16 cellular contexts compared by ENCODE assay signal in the genomic region with DNA sequence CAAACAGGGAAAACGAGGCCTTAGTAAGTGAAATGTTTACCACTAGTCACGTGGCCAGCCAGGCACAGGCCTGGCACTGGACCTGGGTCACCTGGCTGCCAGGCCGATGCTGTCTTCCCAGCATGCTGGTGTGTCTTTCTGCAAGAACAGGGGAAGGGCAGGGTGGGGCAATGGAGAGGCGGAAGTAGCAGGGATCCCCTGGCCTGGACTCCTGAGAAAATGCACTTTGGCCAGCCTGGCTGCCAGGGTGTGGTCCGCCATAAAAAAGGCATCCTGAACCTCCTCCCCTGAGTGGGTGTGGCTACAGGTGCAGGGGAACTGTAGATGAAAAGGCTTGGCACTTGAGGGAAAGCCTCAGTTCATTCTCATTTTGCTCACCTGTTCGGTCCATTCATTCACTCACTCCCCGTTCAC. TPM values are rescaled to one million over a fixed set of nuclear protein-coding genes. Genes with fewer than 3 reads are reported as not detected.
DNase-seq lines count a peak whose midpoint lies in the region; ATAC-seq, FAIRE-seq and TF ChIP-seq lines count a peak whose summit lies in the region.
"Had no signal": no experiment of that assay in that cellular context is flagged by ENCODE, and none has a peak within 500 bp of the region (broad histone marks: within the 10 kb centered on the region; RNA-seq: fewer than 3 reads in every experiment).

No MANE protein-coding gene starts in this region.

- no peak for TF ChIP-seq EP300 in K562 (IDR thresholded peaks at IDR 0.05; ENCODE audit: low read length)

- no peak overlapping the region for H2AFZ ChIP-seq in K562 (ENCODE audit: low read depth, low read length)

- WGBS in K562 (ENCODE audit: insufficient coverage, low coverage, missing lambda C conversion rate), result 49% methylated on average over 7 of the region's 7 CpGs
- 65 to 85% methylated on average over 7 of the region's 7 CpGs for WGBS in lung, 2 donors

- H3K4me1 ChIP-seq in K562 (replicated peaks in 1 of 2; ENCODE audit: control insufficient read depth in 2 of 2, insufficient read depth in 2 of 2, low read length in 2 of 2), result peaks cover 5 to 6% of the 10 kb centered on the region in 2 experiments; a peak in 3 of 5 replicates
- H3K4me1 ChIP-seq in lung (ENCODE audit: control insufficient read depth in 2 of 2, insufficient read depth in 2 of 2, low read length in 2 of 2), result peaks cover 0 to 14% of the 10 kb centered on the region in 2 donors
- no peaks in the 10 kb centered on the region for H3K4me1 ChIP-seq in CD8-positive, alpha-beta memory T cell (ENCODE audit: insufficient read depth, low read length)

- no peak overlapping the region for H3K4me3 Mint-ChIP-seq in Calu3 (ENCODE audit: low read depth, unreplicated experiment)
- no peak overlapping the region for H3K4me3 Mint-ChIP-seq in CD8-positive, alpha-beta memory T cell
- no peak overlapping the region for H3K4me3 Mint-ChIP-seq in progenitor cell of endocrine pancreas (ENCODE audit: low read depth)
- H3K4me3 Mint-ChIP-seq: activated CD4-positive, alpha-beta T cell treated with anti-CD3 and anti-CD28 coated beads for 36 hours; mesothelial cell of epicardium had no signal

- TF ChIP-seq RAD21 in K562 (CRISPR knock-in tag; conservative IDR thresholded peaks at IDR 0.05 in 1 of 2, IDR thresholded peaks at IDR 0.05 in 1 of 2), result no peak

- FAIRE-seq in K562 (lab: Jason Lieb, UNC), result no peak

- H3K36me3 Mint-ChIP-seq in Calu3 (ENCODE audit: insufficient read depth, unreplicated experiment) (no peaks in the 10 kb centered on the region), progenitor cell of endocrine pancreas (ENCODE audit: insufficient read depth) (no peaks in the 10 kb centered on the region)
- peaks cover 0 to 1% (median 0%) of the 10 kb centered on the region in 3 donors for H3K36me3 Mint-ChIP-seq in CD8-positive, alpha-beta memory T cell
- H3K36me3 Mint-ChIP-seq: mesothelial cell of epicardium had no signal

- POLR2A ChIA-PET in K562 (lab: Yijun Ruan, JAX), result interaction anchor here (0.6 to 1.1 kb wide), 2 partner anchors 11 to 336 kb away, joined by 3 read pairs; no protein-coding TSS in a partner anchor
- POLR2A ChIA-PET in CD8-positive, alpha-beta memory T cell (lab: Charles Lee), result interaction anchor here (0.6 kb wide), 1 partner anchor 411 kb away, joined by 4 read pairs; no protein-coding TSS in a partner anchor

- no peaks in the 10 kb centered on the region for H3K9me3 ChIP-seq in K562 (replicated peaks; ENCODE audit: control insufficient read depth, insufficient read depth, low read depth, low read length)
- no peaks in the 10 kb centered on the region for H3K9me3 ChIP-seq in lung (ENCODE audit: control insufficient read depth in 2 of 2, insufficient read depth in 1 of 2, low read length in 1 of 2)
- no peaks in the 10 kb centered on the region for H3K9me3 ChIP-seq in CD8-positive, alpha-beta memory T cell (ENCODE audit: low read length)
- H3K9me3 ChIP-seq: BLaER1 had no signal

- TF ChIP-seq CTCF in Calu3 (IDR thresholded peaks at IDR 0.05; ENCODE audit: unreplicated experiment) (no peak), K562 (IDR thresholded peaks at IDR 0.05 in 2 of 3, conservative IDR thresholded peaks at IDR 0.05 in 1 of 3; ENCODE audit: insufficient read depth in 2 of 3, low read depth in 1 of 3, low read length in 3 of 3) (no peak), lung (IDR thresholded peaks at IDR 0.05; ENCODE audit: control extremely low read depth, extremely low read depth) (no peak), progenitor cell of endocrine pancreas (IDR thresholded peaks at IDR 0.05; ENCODE audit: unreplicated experiment) (no peak)

- H3K4me1 Mint-ChIP-seq in Calu3 (ENCODE audit: low read depth, unreplicated experiment) (peaks cover 48% of the 10 kb centered on the region), progenitor cell of endocrine pancreas (ENCODE audit: low read depth) (peaks cover 14% of the 10 kb centered on the region)
- H3K4me1 Mint-ChIP-seq in CD8-positive, alpha-beta memory T cell, result peaks cover 7 to 12% (median 9%) of the 10 kb centered on the region in 3 donors

- peak overlapping the region; percentile 10 for H3K27ac Mint-ChIP-seq in Calu3 (ENCODE audit: unreplicated experiment)
- no peak overlapping the region for H3K27ac Mint-ChIP-seq in CD8-positive, alpha-beta memory T cell
- H3K27ac Mint-ChIP-seq in progenitor cell of endocrine pancreas, result no peak overlapping the region
- H3K27ac Mint-ChIP-seq: activated CD4-positive, alpha-beta T cell treated with anti-CD3 and anti-CD28 coated beads for 36 hours; mesothelial cell of epicardium had no signal

- H3K27me3 ChIP-seq in K562 (ENCODE audit: control insufficient read depth in 2 of 2, insufficient read depth in 2 of 2, low read length in 2 of 2) (no peaks in the 10 kb centered on the region), lung (ENCODE audit: control insufficient read depth, insufficient read depth) (no peaks in the 10 kb centered on the region)
- no peaks in the 10 kb centered on the region for H3K27me3 ChIP-seq in CD8-positive, alpha-beta memory T cell (ENCODE audit: insufficient read depth, low read length, poor library complexity, severe bottlenecking)
- H3K27me3 ChIP-seq: BLaER1 had no signal

- peak overlapping the region in 1 of 2 experiments; percentile 55; a peak in 1 of 4 replicates for H3K9ac ChIP-seq in K562 (ENCODE audit: insufficient read depth in 1 of 2, low read depth in 2 of 2, low read length in 2 of 2)
- H3K9ac ChIP-seq: BLaER1 had no signal

- no peaks in the 10 kb centered on the region for H3K9me1 ChIP-seq in K562 (ENCODE audit: control insufficient read depth, insufficient read depth, low read length)

- BruUV-seq in Calu3 (replicated peaks; lab: Mats Ljungman, UMichigan), result no TSS peak
- no TSS peak for BruUV-seq in K562 (replicated peaks; lab: Mats Ljungman, UMichigan)

- H3K27me3 Mint-ChIP-seq in Calu3 (ENCODE audit: unreplicated experiment) (no peaks in the 10 kb centered on the region), progenitor cell of endocrine pancreas (no peaks in the 10 kb centered on the region)
- peaks cover 15 to 35% of the 10 kb centered on the region in 2 donors for H3K27me3 Mint-ChIP-seq in CD8-positive, alpha-beta memory T cell

- DNase-seq in Calu3 (peak; percentile 94), LoVo (ENCODE audit: low spot score) (peak; percentile 95), K562 (ENCODE audit: extremely low read depth in 1 of 4, low spot score in 3 of 4) (peak in 1 of 4 experiments; percentile 5), lung (ENCODE audit: low spot score) (peak; percentile 58), progenitor cell of endocrine pancreas (ENCODE audit: low spot score, unreplicated experiment) (no peak), Ammon's horn (ENCODE audit: low spot score) (no peak)
- no peak for DNase-seq in CD8-positive, alpha-beta memory T cell
- DNase-seq: activated CD4-positive, alpha-beta T cell treated with anti-CD3 and anti-CD28 coated beads for 36 hours; activated effector memory CD4-positive, alpha-beta T cell treated with Interleukin-2 at 50 U/mL for 16 hours; GDM1; stimulated activated naive CD4-positive, alpha-beta T cell treated with Interleukin-2 at 50 U/mL for 16 hours; SW 1271 had no signal

- in situ Hi-C loops in K562 (cut with MboI), result no loop called here

- H4K20me1 ChIP-seq in K562 (replicated peaks; ENCODE audit: control insufficient read depth, insufficient read depth, low read length), result no peaks in the 10 kb centered on the region
- H4K20me1 ChIP-seq: BLaER1 had no signal

- intact Hi-C loops in Calu3 (cut with micrococcal nuclease; ENCODE audit: unreplicated experiment), result no loop called here
- intact Hi-C loops in K562 (cut with micrococcal nuclease), result no loop called here

- H3K4me2 ChIP-seq in K562 (ENCODE audit: insufficient read depth, low read length), result no peak overlapping the region
- H3K4me2 ChIP-seq: BLaER1 had no signal

- no peak for TF ChIP-seq POLR2A in K562 (conservative IDR thresholded peaks at IDR 0.05)

- CTCF ChIA-PET in Calu3 (lab: Charles Lee), result interaction anchor here (0.6 to 1.0 kb wide), 8 partner anchors 14 to 343 kb away, joined by 3 to 6 read pairs (median 4); no protein-coding TSS in a partner anchor
- CTCF ChIA-PET in K562 (lab: Yijun Ruan, JAX; ENCODE audit: low intra/inter-chr PET ratio), result no interaction called here
- CTCF ChIA-PET in CD8-positive, alpha-beta memory T cell (lab: Charles Lee), result no interaction called here

- no peak overlapping the region for H3K4me3 ChIP-seq in K562
- no peak overlapping the region for H3K4me3 ChIP-seq in lung
- H3K4me3 ChIP-seq in CD8-positive, alpha-beta memory T cell (ENCODE audit: low read length), result no peak overlapping the region
- H3K4me3 ChIP-seq: BLaER1 had no signal

- H3K9me3 Mint-ChIP-seq in Calu3 (ENCODE audit: low read depth, unreplicated experiment), result no peaks in the 10 kb centered on the region
- H3K9me3 Mint-ChIP-seq in CD8-positive, alpha-beta memory T cell, result no peaks in the 10 kb centered on the region
- no peaks in the 10 kb centered on the region for H3K9me3 Mint-ChIP-seq in progenitor cell of endocrine pancreas (ENCODE audit: low read depth)
- H3K9me3 Mint-ChIP-seq: mesothelial cell of epicardium had no signal

- H3K27ac ChIP-seq in K562 (ENCODE audit: extremely low read depth, low read depth, low read length) (no peak overlapping the region), lung (ENCODE audit: low read depth in 1 of 2, low read length in 1 of 2) (no peak overlapping the region)
- no peak overlapping the region for H3K27ac ChIP-seq in CD8-positive, alpha-beta memory T cell (ENCODE audit: low read depth, low read length)
- H3K27ac ChIP-seq: BLaER1 had no signal

- ATAC-seq in K562 (no peak), lung (ENCODE audit: insufficient read depth, low FRiP score) (no peak), GM21360 (IDR thresholded peaks at IDR 0.05; ENCODE audit: unreplicated experiment) (no peak)
- ATAC-seq: activated CD4-positive, alpha-beta T cell treated with anti-CD3 and anti-CD28 coated beads for 36 hours had no signal

- H3K36me3 ChIP-seq in K562 (ENCODE audit: control insufficient read depth, insufficient read depth, low read length) (no peaks in the 10 kb centered on the region), lung (ENCODE audit: control insufficient read depth in 2 of 2, insufficient read depth in 2 of 2, low read length in 2 of 2) (no peaks in the 10 kb centered on the region)
- H3K36me3 ChIP-seq in CD8-positive, alpha-beta memory T cell (ENCODE audit: insufficient read depth, low read length), result no peaks in the 10 kb centered on the region
- H3K36me3 ChIP-seq: BLaER1 had no signal

- H3K79me2 ChIP-seq in K562 (ENCODE audit: control insufficient read depth, insufficient read depth, low read length), result no peaks in the 10 kb centered on the region

RNA-seq across cellular contexts. Expression of gene ANKRD40CL, which starts 1.0 kb away (rescaled TPM):
- total RNA-seq in Calu3 (2022), result 0.64 TPM in 1 of 2 replicates, not detected in the other
- total RNA-seq in K562 (2011; cell fraction: chromatin; rRNA removed; ENCODE audit: low replicate concordance), result not detected in 2 replicates
- total RNA-seq in K562 (2011; cell fraction: nucleolus; rRNA removed), result not detected in 2 replicates
- not detected in 2 replicates for total RNA-seq in K562 (2011; cell fraction: nucleoplasm; rRNA removed)
- total RNA-seq in K562 (2014; rRNA removed), result not detected in 2 replicates
- total RNA-seq in K562 (2014; rRNA removed; fragmentation: Illumina TruSeq; extraction: Trizol), result not detected in 2 replicates
- not detected in 2 replicates for total RNA-seq in K562 (2015; rRNA removed; fragmentation: Illumina TruSeq; extraction: Trizol)
- not detected in 2 replicates for total RNA-seq in K562 (2021)
- not detected in 2 replicates for polyA plus RNA-seq in K562 (2011; rRNA removed)
- not detected in 2 replicates for polyA plus RNA-seq in K562 (2011; cell fraction: cytosol; rRNA removed)
- not detected in 2 replicates for polyA plus RNA-seq in K562 (2011; cell fraction: nucleus; rRNA removed)
- polyA plus RNA-seq in K562 (2012), result not detected in 2 replicates
- polyA plus RNA-seq in K562 (2014; fragmentation: Illumina TruSeq; extraction: Trizol), result not detected in 2 replicates
- polyA plus RNA-seq in K562 (2014; fragmentation: Nextera tagmentation; extraction: Ambion mirVana), result not detected
- polyA plus RNA-seq in K562 (2014; rRNA removed), result not detected in 2 replicates
- not detected in 2 replicates for polyA minus RNA-seq in K562 (2011; rRNA and poly(A)+ RNA removed)
- not detected in 2 replicates for polyA minus RNA-seq in K562 (2011; cell fraction: cytosol; rRNA and poly(A)+ RNA removed)
- polyA minus RNA-seq in K562 (2011; cell fraction: nucleus; rRNA and poly(A)+ RNA removed), result not detected in 2 replicates
- not detected for total RNA-seq in lung
- not detected for polyA plus RNA-seq in lung
- not detected for total RNA-seq in CD8-positive, alpha-beta memory T cell
- polyA plus RNA-seq in CD8-positive, alpha-beta memory T cell, result not detected
- not detected in 2 replicates for total RNA-seq in progenitor cell of endocrine pancreas
- total RNA-seq: activated CD4-positive, alpha-beta T cell treated with anti-CD3 and anti-CD28 coated beads for 36 hours; mesothelial cell of epicardium; pulmonary artery endothelial cell had no signal

RNA-seq across cellular contexts. Expression of gene LUC7L3, which starts 49.0 kb away (rescaled TPM):
- total RNA-seq in Calu3 (2022) (152 and 155 TPM in 2 replicates), K562 (2014; rRNA removed) (86.0 and 109 TPM in 2 replicates), K562 (2014; rRNA removed; fragmentation: Illumina TruSeq; extraction: Trizol) (108 and 126 TPM in 2 replicates), K562 (2015; rRNA removed; fragmentation: Illumina TruSeq; extraction: Trizol) (116 and 127 TPM in 2 replicates), K562 (2021) (120 and 134 TPM in 2 replicates), lung (100 to 1,000 TPM in 1 of 2 donors, 10 to 100 TPM in 1; 80.4 to 188 TPM), progenitor cell of endocrine pancreas (168 and 184 TPM in 2 replicates)
- 92.6 and 423 TPM in 2 replicates for total RNA-seq in K562 (2011; cell fraction: chromatin; rRNA removed; ENCODE audit: low replicate concordance)
- 72.9 and 85.9 TPM in 2 replicates for total RNA-seq in K562 (2011; cell fraction: nucleolus; rRNA removed)
- total RNA-seq in K562 (2011; cell fraction: nucleoplasm; rRNA removed), result 129 and 178 TPM in 2 replicates
- polyA plus RNA-seq in K562 (2011; rRNA removed) (171 and 189 TPM in 2 replicates), K562 (2014; fragmentation: Illumina TruSeq; extraction: Trizol) (176 and 206 TPM in 2 replicates), K562 (2014; fragmentation: Nextera tagmentation; extraction: Ambion mirVana) (10 to 100 TPM; 80.8 to 97.7 TPM), K562 (2014; rRNA removed) (207 and 284 TPM in 2 replicates), lung (10 to 100 TPM; 38.1 to 98.4 TPM)
- polyA plus RNA-seq in K562 (2011; cell fraction: cytosol; rRNA removed), result 61.7 and 71.2 TPM in 2 replicates
- 529 and 662 TPM in 2 replicates for polyA plus RNA-seq in K562 (2011; cell fraction: nucleus; rRNA removed)
- polyA plus RNA-seq in K562 (2012), result 127 TPM in 2 replicates
- 41.1 and 55.4 TPM in 2 replicates for polyA minus RNA-seq in K562 (2011; rRNA and poly(A)+ RNA removed)
- 18.6 and 19.8 TPM in 2 replicates for polyA minus RNA-seq in K562 (2011; cell fraction: cytosol; rRNA and poly(A)+ RNA removed)
- polyA minus RNA-seq in K562 (2011; cell fraction: nucleus; rRNA and poly(A)+ RNA removed), result 160 and 256 TPM in 2 replicates
- total RNA-seq in CD8-positive, alpha-beta memory T cell, result 100 to 1,000 TPM; 113 to 120 TPM
- polyA plus RNA-seq in CD8-positive, alpha-beta memory T cell, result 72.5 TPM

Comparison
In these comparisons a context has a peak if more than half of its experiments do, and no peak if none do; other contexts are left out.
1. DNase-seq: peak in Calu3 (single experiment), LoVo (single experiment) and lung (single experiment); none in CD8-positive, alpha-beta memory T cell (0 of 5), progenitor cell of endocrine pancreas (single experiment) and Ammon's horn (single experiment).